ENCODE assay signal across 14 cellular contexts in genomic region chr3:123385981-123386380, GRCh38.
DNase-seq lines count a peak whose midpoint lies in the region; ATAC-seq and TF ChIP-seq lines count a peak whose summit lies in the region.
"Had no signal": no experiment of that assay in that cellular context is flagged by ENCODE, and none has a peak within 500 bp of the region (broad histone marks: within the 10 kb centered on the region; RNA-seq: fewer than 3 reads in every experiment).

No MANE protein-coding gene starts in this region.

- H3K36me3 ChIP-seq in right atrium auricular region (no peaks in the 10 kb centered on the region), testis (ENCODE audit: low read depth, missing control alignments) (no peaks in the 10 kb centered on the region), brain microvascular endothelial cell (replicated peaks) (no peaks in the 10 kb centered on the region)

- TF ChIP-seq CTCF in right atrium auricular region (IDR thresholded peaks at IDR 0.05) (no peak), testis (IDR thresholded peaks at IDR 0.05) (no peak), brain microvascular endothelial cell (IDR thresholded peaks at IDR 0.05; ENCODE audit: low read depth, low read length, missing control alignments) (no peak)

- peak overlapping the region; percentile 91 to 92 for H3K27ac ChIP-seq in right atrium auricular region
- H3K27ac ChIP-seq in testis = peak overlapping the region; percentile 73 to 85
- no peak overlapping the region for H3K27ac ChIP-seq in brain microvascular endothelial cell
- H3K27ac ChIP-seq: HL-60 had no signal

- ATAC-seq in HG02981 (IDR thresholded peaks at IDR 0.05; ENCODE audit: unreplicated experiment) = no peak
- ATAC-seq in HG03439 (IDR thresholded peaks at IDR 0.05; ENCODE audit: unreplicated experiment) = no peak
- ATAC-seq: activated CD4-positive, alpha-beta T cell treated with anti-CD3 and anti-CD28 coated beads for 36 hours; GM23338 had no signal

- H3K4me3 ChIP-seq in right atrium auricular region = peak overlapping the region in 1 of 2 donors; percentile 21
- no peak overlapping the region for H3K4me3 ChIP-seq in testis
- no peak overlapping the region for H3K4me3 ChIP-seq in brain microvascular endothelial cell (ENCODE audit: low read depth, low read length)
- H3K4me3 ChIP-seq: GM23338 had no signal

- TF ChIP-seq POLR2A in testis (IDR thresholded peaks at IDR 0.05) = no peak

- H3K4me1 ChIP-seq in right atrium auricular region (peaks cover 0 to 89% of the 10 kb centered on the region in 2 donors), testis (peaks cover 65% of the 10 kb centered on the region)

- in situ Hi-C loops in brain microvascular endothelial cell (cut with HindIII; ENCODE audit: low pct_ligation_motif_present, low sequenced_read_pairs) = no loop called here

- intact Hi-C loops in testis (cut with DNase I; ENCODE audit: low total_unique reads) = no loop called here

- WGBS in testis, 2 donors = 54 to 62% methylated on average over 5 to 8 of the region's 8 CpGs

- DNase-seq in HS-27A (ENCODE audit: low read depth) (peak; percentile 33), astrocyte of the hippocampus (ENCODE audit: low read depth, low spot score) (peak; percentile 48), right atrium auricular region (ENCODE audit: low spot score) (no peak), testis (peak; percentile 28), SKM-1 (lab: John Stamatoyannopoulos, UW; ENCODE audit: unreplicated experiment) (no peak), brain microvascular endothelial cell (no peak)
- DNase-seq: activated CD4-positive, alpha-beta T cell treated with anti-CD3 and anti-CD28 coated beads for 36 hours; activated naive CD4-positive, alpha-beta T cell; NCI-H2029 treated with DMSO at 0.1 percent for 48 hours; occipital lobe had no signal

- H3K9me3 ChIP-seq in right atrium auricular region (no peaks in the 10 kb centered on the region), testis (no peaks in the 10 kb centered on the region)

- H3K27me3 ChIP-seq in right atrium auricular region (no peaks in the 10 kb centered on the region), testis (no peaks in the 10 kb centered on the region), brain microvascular endothelial cell (replicated peaks) (peaks cover 11% of the 10 kb centered on the region)

Comparison
In these comparisons a context has a peak if more than half of its experiments do, and no peak if none do; other contexts are left out.
1. DNase-seq: peak in HS-27A (single experiment), astrocyte of the hippocampus (single experiment) and testis (single experiment); none in right atrium auricular region (single experiment), SKM-1 (single experiment) and brain microvascular endothelial cell (single experiment).